ENCODE assay signal across 22 cellular contexts in genomic region chr14:69014829-69015259, GRCh38. TPM values are rescaled to one million over a fixed set of nuclear protein-coding genes. Genes with fewer than 3 reads are reported as not detected.
DNase-seq lines count a peak whose midpoint lies in the region; ATAC-seq, FAIRE-seq and TF ChIP-seq lines count a peak whose summit lies in the region.
"Had no signal": no experiment of that assay in that cellular context is flagged by ENCODE, and none has a peak within 500 bp of the region (broad histone marks: within the 10 kb centered on the region; RNA-seq: fewer than 3 reads in every experiment).

No MANE protein-coding gene starts in this region.

- peaks cover 38% of the 10 kb centered on the region for H3K4me1 Mint-ChIP-seq in WTC11

- no peaks in the 10 kb centered on the region for H3K9me3 Mint-ChIP-seq in WTC11
- H3K9me3 Mint-ChIP-seq: CD8-positive, alpha-beta memory T cell; effector memory CD8-positive, alpha-beta T cell had no signal

- H3K27ac ChIP-seq in cardiac muscle cell (peak overlapping the region; percentile 45), iPS-20b (ENCODE audit: low read length) (no peak overlapping the region)
- H3K27ac ChIP-seq in effector memory CD4-positive, alpha-beta T cell (ENCODE audit: insufficient read depth, low read length, poor library complexity, severe bottlenecking): no peak overlapping the region
- H3K27ac ChIP-seq: right lobe of liver, SJSA1, uterus had no signal

- DNase-seq in cardiac muscle cell (ENCODE audit: low read depth in 1 of 2, low spot score in 1 of 2) (no peak), cardiac septum (ENCODE audit: low spot score) (no peak), WTC11 (ENCODE audit: low spot score) (no peak), urothelium cell line (ENCODE audit: low spot score) (no peak)
- DNase-seq in activated naive CD4-positive, alpha-beta T cell (lab: John Stamatoyannopoulos, UW): no peak
- no peak for DNase-seq in effector memory CD4-positive, alpha-beta T cell
- DNase-seq: ACHN; activated CD4-positive, alpha-beta T cell treated with anti-CD3 and anti-CD28 coated beads for 4 hours; activated CD8-positive, alpha-beta memory T cell treated with anti-CD3 and anti-CD28 coated beads, Interleukin-2, amount 50 U/mL, for 48 hours; activated naive CD4-positive, alpha-beta T cell treated with anti-CD3 and anti-CD28 coated beads, Interleukin-2, amount 50 U/mL, for 16 hours; CD8-positive, alpha-beta memory T cell; effector memory CD8-positive, alpha-beta T cell; kidney glomerular epithelial cell; NCI-H1105; NCI-H69; nucleus accumbens; stimulated activated CD4-positive, alpha-beta T cell treated with anti-CD3 and anti-CD28 coated beads, Interleukin-2, amount 100 ng/mL, for 24 hours; uterus had no signal

- H3K4me3 ChIP-seq in cardiac muscle cell (no peak overlapping the region), iPS-20b (ENCODE audit: low read length) (no peak overlapping the region)
- H3K4me3 ChIP-seq in effector memory CD4-positive, alpha-beta T cell (ENCODE audit: insufficient read depth, low read depth, low read length, poor library complexity, severe bottlenecking): no peak overlapping the region
- H3K4me3 ChIP-seq: right lobe of liver, SJSA1, uterus had no signal

- H3K36me3 Mint-ChIP-seq in WTC11: no peaks in the 10 kb centered on the region
- H3K36me3 Mint-ChIP-seq: CD8-positive, alpha-beta memory T cell had no signal

- H3K4me1 ChIP-seq in cardiac muscle cell (ENCODE audit: low read depth) (peaks cover 6% of the 10 kb centered on the region), iPS-20b (ENCODE audit: insufficient read depth, low read length) (peaks cover 12% of the 10 kb centered on the region; the same call in 1 of the 2 replicates)
- H3K4me1 ChIP-seq in effector memory CD4-positive, alpha-beta T cell (ENCODE audit: control insufficient read depth, insufficient read depth, low read length, poor library complexity, severe bottlenecking): no peaks in the 10 kb centered on the region
- H3K4me1 ChIP-seq: right lobe of liver, uterus had no signal

- CTCF ChIA-PET in WTC11 (lab: Charles Lee): interaction anchor here (1.7 kb wide), 1 partner anchor 12 kb away, joined by 4 read pairs; no protein-coding TSS in a partner anchor

- intact Hi-C loops in cardiac septum (cut with DNase I): no loop called here

- POLR2A ChIA-PET in WTC11 (lab: Charles Lee): no interaction called here

- peak; percentile 98 for FAIRE-seq in urothelium cell line (lab: Jason Lieb, UNC)

- ATAC-seq in WTC11 (no peak), GM19397 (IDR thresholded peaks at IDR 0.05; ENCODE audit: unreplicated experiment) (no peak)
- ATAC-seq: effector memory CD8-positive, alpha-beta T cell had no signal

- no peaks in the 10 kb centered on the region for H3K36me3 ChIP-seq in cardiac muscle cell
- H3K36me3 ChIP-seq in iPS-20b (ENCODE audit: insufficient read depth, low read depth, low read length): no peaks in the 10 kb centered on the region
- H3K36me3 ChIP-seq in effector memory CD4-positive, alpha-beta T cell (ENCODE audit: control insufficient read depth, insufficient read depth, low read length): no peaks in the 10 kb centered on the region
- H3K36me3 ChIP-seq: right lobe of liver, SJSA1, uterus had no signal

- 0 out of 2 replicates have a peak overlapping the region, but pooled peaks have one; percentile 8 for H3K9ac ChIP-seq in iPS-20b (ENCODE audit: low read depth, low read length)

- H3K27me3 ChIP-seq in cardiac muscle cell (no peaks in the 10 kb centered on the region), iPS-20b (ENCODE audit: insufficient read depth, low read length) (no peaks in the 10 kb centered on the region)
- H3K27me3 ChIP-seq in effector memory CD4-positive, alpha-beta T cell (replicated peaks; ENCODE audit: control insufficient read depth, insufficient read depth, low read length, poor library complexity, severe bottlenecking): no peaks in the 10 kb centered on the region
- H3K27me3 ChIP-seq: right lobe of liver, SJSA1, uterus had no signal

- H3K27ac Mint-ChIP-seq in WTC11: peak overlapping the region; percentile 71
- H3K27ac Mint-ChIP-seq: effector memory CD8-positive, alpha-beta T cell had no signal

- H3K9me3 ChIP-seq in cardiac muscle cell (ENCODE audit: low read depth): no peaks in the 10 kb centered on the region
- H3K9me3 ChIP-seq in iPS-20b (ENCODE audit: insufficient read depth, low read depth, low read length): no peaks in the 10 kb centered on the region
- no peaks in the 10 kb centered on the region for H3K9me3 ChIP-seq in effector memory CD4-positive, alpha-beta T cell (ENCODE audit: control insufficient read depth, low read length)
- H3K9me3 ChIP-seq: right lobe of liver, SJSA1, uterus had no signal

- no peak overlapping the region for H3K4me3 Mint-ChIP-seq in WTC11
- H3K4me3 Mint-ChIP-seq: CD8-positive, alpha-beta memory T cell; effector memory CD8-positive, alpha-beta T cell had no signal

- TF ChIP-seq CTCF in cardiac muscle cell (IDR thresholded peaks at IDR 0.05; ENCODE audit: low read depth, low read length) (no peak), WTC11 (IDR thresholded peaks at IDR 0.05) (no peak)

- no peaks in the 10 kb centered on the region for H3K27me3 Mint-ChIP-seq in WTC11 (ENCODE audit: low read depth)
- H3K27me3 Mint-ChIP-seq: CD8-positive, alpha-beta memory T cell; effector memory CD8-positive, alpha-beta T cell had no signal

TF ChIP-seq in WTC11, 78 proteins besides CTCF, POLR2A, EP300 and RAD21:
- TF ChIP-seq TEAD4 (CRISPR knock-in tag; IDR thresholded peaks at IDR 0.05) (no peak), EMX1 (CRISPR knock-in tag; IDR thresholded peaks at IDR 0.05) (no peak), NFATC4 (CRISPR knock-in tag; IDR thresholded peaks at IDR 0.05) (no peak), PREB (CRISPR knock-in tag; IDR thresholded peaks at IDR 0.05; ENCODE audit: borderline replicate concordance) (no peak), ETV6 (CRISPR knock-in tag; IDR thresholded peaks at IDR 0.05) (no peak), FOXK1 (CRISPR knock-in tag; IDR thresholded peaks at IDR 0.05) (no peak), OVOL2 (CRISPR knock-in tag; IDR thresholded peaks at IDR 0.05; ENCODE audit: borderline replicate concordance) (no peak), NR2C2 (CRISPR knock-in tag; IDR thresholded peaks at IDR 0.05) (no peak), FOXP1 (CRISPR knock-in tag; IDR thresholded peaks at IDR 0.05; ENCODE audit: borderline replicate concordance) (no peak), ZNF671 (CRISPR knock-in tag; IDR thresholded peaks at IDR 0.05) (no peak), KAT7 (CRISPR knock-in tag; IDR thresholded peaks at IDR 0.05; ENCODE audit: borderline replicate concordance) (no peak)
- TF ChIP-seq, protein P1, sequence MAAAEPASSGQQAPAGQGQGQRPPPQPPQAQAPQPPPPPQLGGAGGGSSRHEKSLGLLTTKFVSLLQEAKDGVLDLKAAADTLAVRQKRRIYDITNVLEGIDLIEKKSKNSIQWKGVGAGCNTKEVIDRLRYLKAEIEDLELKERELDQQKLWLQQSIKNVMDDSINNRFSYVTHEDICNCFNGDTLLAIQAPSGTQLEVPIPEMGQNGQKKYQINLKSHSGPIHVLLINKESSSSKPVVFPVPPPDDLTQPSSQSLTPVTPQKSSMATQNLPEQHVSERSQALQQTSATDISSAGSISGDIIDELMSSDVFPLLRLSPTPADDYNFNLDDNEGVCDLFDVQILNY (CRISPR knock-in tag; IDR thresholded peaks at IDR 0.05): no peak
- TF ChIP-seq, protein P2, sequence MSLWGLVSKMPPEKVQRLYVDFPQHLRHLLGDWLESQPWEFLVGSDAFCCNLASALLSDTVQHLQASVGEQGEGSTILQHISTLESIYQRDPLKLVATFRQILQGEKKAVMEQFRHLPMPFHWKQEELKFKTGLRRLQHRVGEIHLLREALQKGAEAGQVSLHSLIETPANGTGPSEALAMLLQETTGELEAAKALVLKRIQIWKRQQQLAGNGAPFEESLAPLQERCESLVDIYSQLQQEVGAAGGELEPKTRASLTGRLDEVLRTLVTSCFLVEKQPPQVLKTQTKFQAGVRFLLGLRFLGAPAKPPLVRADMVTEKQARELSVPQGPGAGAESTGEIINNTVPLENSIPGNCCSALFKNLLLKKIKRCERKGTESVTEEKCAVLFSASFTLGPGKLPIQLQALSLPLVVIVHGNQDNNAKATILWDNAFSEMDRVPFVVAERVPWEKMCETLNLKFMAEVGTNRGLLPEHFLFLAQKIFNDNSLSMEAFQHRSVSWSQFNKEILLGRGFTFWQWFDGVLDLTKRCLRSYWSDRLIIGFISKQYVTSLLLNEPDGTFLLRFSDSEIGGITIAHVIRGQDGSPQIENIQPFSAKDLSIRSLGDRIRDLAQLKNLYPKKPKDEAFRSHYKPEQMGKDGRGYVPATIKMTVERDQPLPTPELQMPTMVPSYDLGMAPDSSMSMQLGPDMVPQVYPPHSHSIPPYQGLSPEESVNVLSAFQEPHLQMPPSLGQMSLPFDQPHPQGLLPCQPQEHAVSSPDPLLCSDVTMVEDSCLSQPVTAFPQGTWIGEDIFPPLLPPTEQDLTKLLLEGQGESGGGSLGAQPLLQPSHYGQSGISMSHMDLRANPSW (CRISPR knock-in tag; conservative IDR thresholded peaks at IDR 0.05; ENCODE audit: low read depth): no peak

RNA-seq across cellular contexts. Expression of gene ACTN1, which starts 35.7 kb away (rescaled TPM):
- total RNA-seq in cardiac muscle cell (167 and 169 TPM in 2 replicates), cardiac septum (346 TPM), WTC11 (2021) (196 to 198 TPM (median 197 TPM) in 3 replicates)
- polyA plus RNA-seq in cardiac muscle cell: 171 and 202 TPM in 2 replicates
